Comparison of ENCODE assay signal across 16 cellular contexts in the genomic region with DNA sequence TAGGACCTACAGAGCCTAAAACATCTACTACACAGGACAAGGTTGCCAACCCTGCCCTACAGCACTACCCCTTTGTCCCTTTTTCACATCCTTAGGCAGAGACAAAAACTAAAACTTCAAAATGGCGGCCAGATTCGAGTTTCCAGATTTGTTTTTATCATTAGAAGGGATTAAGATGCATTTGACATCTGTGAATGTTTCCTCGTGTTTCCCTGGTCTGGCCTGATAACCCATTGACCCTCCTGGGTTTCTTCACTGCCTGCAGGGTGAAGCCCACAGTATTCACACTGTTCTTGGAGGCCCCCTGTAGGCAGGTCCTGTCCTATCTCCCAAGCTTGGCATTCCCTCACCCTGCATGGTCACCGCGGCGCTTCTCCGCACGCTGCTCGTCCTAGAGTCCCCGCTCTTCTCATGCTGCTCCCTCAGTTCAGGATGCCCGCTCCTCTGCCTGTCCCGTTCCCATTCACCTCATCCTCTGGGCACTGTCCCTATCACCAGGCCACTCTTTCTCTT.
A peak's percentile ranks its signal among the peaks of the same experiment; 100 is the strongest.
DNase-seq lines count a peak whose midpoint lies in the region; ATAC-seq and TF ChIP-seq lines count a peak whose summit lies in the region.
"Had no signal": no experiment of that assay in that cellular context is flagged by ENCODE, and none has a peak within 500 bp of the region (broad histone marks: within the 10 kb centered on the region; RNA-seq: fewer than 3 reads in every experiment).

No MANE protein-coding gene starts in this region.

- H3K14ac ChIP-seq in H9 (ENCODE audit: insufficient read depth, low read length) = no peak overlapping the region

- no peak overlapping the region for H3K27ac Mint-ChIP-seq in H9
- peak overlapping the region; percentile 46 for H3K27ac Mint-ChIP-seq in neural crest cell (ENCODE audit: unreplicated experiment)

- in situ Hi-C loops in astrocyte of the cerebellum (cut with HindIII; ENCODE audit: low sequenced_read_pairs) = no loop called here
- in situ Hi-C loops in HAP-1 (cut with MboI; ENCODE audit: low sequenced_read_pairs) = loop anchor here (25.0 kb wide), 2 partner anchors 474 to 674 kb away; a partner anchor contains a TSS

- H4K20me1 ChIP-seq in H9 (ENCODE audit: control insufficient read depth, insufficient read depth, insufficient read length) = no peaks in the 10 kb centered on the region

- intact Hi-C loops in A673 (cut with micrococcal nuclease; ENCODE audit: unreplicated experiment) = no loop called here

- H3K23ac ChIP-seq in H9 (ENCODE audit: insufficient read length, low read depth, low read length) = no peak overlapping the region

- H3K23me2 ChIP-seq in H9 (ENCODE audit: insufficient read length, low read depth, low read length, poor library complexity, severe bottlenecking) = no peaks in the 10 kb centered on the region

- no peak overlapping the region for H2BK12ac ChIP-seq in H9 (ENCODE audit: insufficient read length, low read depth, low read length)

- no peak overlapping the region for H2AFZ ChIP-seq in H9 (ENCODE audit: low read length)

- H3K4me1 Mint-ChIP-seq in H9 = peaks cover 7 to 14% of the 10 kb centered on the region in 2 experiments; a peak in 3 of 4 replicates
- H3K4me1 Mint-ChIP-seq in neural crest cell = no peaks in the 10 kb centered on the region

- no peak overlapping the region for H2BK15ac ChIP-seq in H9 (ENCODE audit: low read depth, low read length)

- H3K27ac ChIP-seq in A673 (ENCODE audit: low read depth, low read length, poor library complexity, severe bottlenecking) = no peak overlapping the region
- no peak overlapping the region for H3K27ac ChIP-seq in H9 (ENCODE audit: insufficient read length, low read depth, low read length)

- no peak overlapping the region for H3K4ac ChIP-seq in H9 (ENCODE audit: low read depth, low read length)

- H3K36me3 Mint-ChIP-seq in H9 (ENCODE audit: insufficient read depth in 1 of 3, low read depth in 3 of 3) (peaks cover 0 to 8% (median 5%) of the 10 kb centered on the region in 3 experiments; a peak in 2 of 7 replicates), neural crest cell (ENCODE audit: low read depth) (peaks cover 17% of the 10 kb centered on the region)

- ATAC-seq in HG03045 (IDR thresholded peaks at IDR 0.05; ENCODE audit: unreplicated experiment) = no peak

- H3K27me3 Mint-ChIP-seq in H9 (ENCODE audit: low read depth) (no peaks in the 10 kb centered on the region), neural crest cell (ENCODE audit: low read depth) (no peaks in the 10 kb centered on the region)

- no peaks in the 10 kb centered on the region for H3K36me3 ChIP-seq in A673 (ENCODE audit: insufficient read depth, low read length, poor library complexity, severe bottlenecking)
- H3K36me3 ChIP-seq in HAP-1 (replicated peaks) = no peaks in the 10 kb centered on the region

- H3K9me3 Mint-ChIP-seq in H9 (no peaks in the 10 kb centered on the region), neural crest cell (peaks cover 5% of the 10 kb centered on the region)

- no peak overlapping the region for H2BK120ac ChIP-seq in H9 (ENCODE audit: low read depth, low read length, poor library complexity, severe bottlenecking)

- H3K4me1 ChIP-seq in A673 (ENCODE audit: insufficient read depth, low read length, poor library complexity, severe bottlenecking) (peaks cover under 1% of the 10 kb centered on the region), H9 (ENCODE audit: insufficient read depth, low read length) (no peaks in the 10 kb centered on the region), HAP-1 (no peaks in the 10 kb centered on the region)

- H2AK5ac ChIP-seq in H9 (ENCODE audit: insufficient read length, low read length) = no peak overlapping the region

- H3K79me1 ChIP-seq in H9 (ENCODE audit: insufficient read depth, low read depth, low read length, poor library complexity, severe bottlenecking) = no peaks in the 10 kb centered on the region

- no peak overlapping the region for H3K18ac ChIP-seq in H9 (ENCODE audit: insufficient read length, low read depth, low read length)

- POLR2A ChIA-PET in A673 (lab: Charles Lee; ENCODE audit: low non-redundant PET) = no interaction called here

- H3K27me3 ChIP-seq in A673 (replicated peaks; ENCODE audit: insufficient read depth, low read depth, low read length, poor library complexity) (peaks cover 3% of the 10 kb centered on the region), H9 (ENCODE audit: insufficient read depth, low read length) (no peaks in the 10 kb centered on the region), HAP-1 (ENCODE audit: low read depth) (no peaks in the 10 kb centered on the region)

- no peak overlapping the region for H3K56ac ChIP-seq in H9 (ENCODE audit: insufficient read length, low read depth, low read length)

- BruUV-seq in A673 (replicated peaks; lab: Mats Ljungman, UMichigan) = no TSS peak

- TF ChIP-seq CTCF in A673 (conservative IDR thresholded peaks at IDR 0.05; ENCODE audit: low read depth, low read length) = 0 out of 2 replicates have a peak, but pooled peaks have one; percentile 18
- TF ChIP-seq CTCF in H9 (conservative IDR thresholded peaks at IDR 0.05) = peak; percentile 34; the same call in 2 of the 3 replicates
- TF ChIP-seq CTCF in astrocyte of the cerebellum (IDR thresholded peaks at IDR 0.05; ENCODE audit: low read depth, low read length, missing control alignments) = peak; percentile 3
- no peak for TF ChIP-seq CTCF in neural crest cell (conservative IDR thresholded peaks at IDR 0.05)

- no peak overlapping the region for H4K5ac ChIP-seq in H9 (ENCODE audit: insufficient read length, low read depth, low read length)

- DNase-seq in A673 (ENCODE audit: low spot score) (no peak), H9 (no peak), astrocyte of the cerebellum (ENCODE audit: low read depth) (no peak), neural crest cell (ENCODE audit: low read depth, low spot score) (no peak), EL (no peak), HAP-1 (ENCODE audit: low spot score in 2 of 2) (no peak), NCI-H2171 (lab: John Stamatoyannopoulos, UW) (no peak)
- DNase-seq: C1 segment of cervical spinal cord, DMS153, HCEC 1CT, NCI-H1436, NCI-H2081 treated with DMSO at 0.1 percent for 48 hours, NCI-H226, NCI-H526, OCI-M1 had no signal

- H2BK5ac ChIP-seq in H9 (ENCODE audit: insufficient read length, low read length) = no peak overlapping the region

- no peaks in the 10 kb centered on the region for H3K79me2 ChIP-seq in H9 (ENCODE audit: insufficient read depth, low read length)

- no peak overlapping the region for H3K4me2 ChIP-seq in H9 (ENCODE audit: insufficient read depth, insufficient read length, low read length)

- WGBS in H9 (ENCODE audit: extremely low coverage, insufficient read length, low lambda C conversion rate) = no CpG with 5 or more reads among the region's 12 CpGs

- no peak overlapping the region for H3K9ac ChIP-seq in H9 (ENCODE audit: extremely low read depth, insufficient read length, low read length)

- H3T11ph ChIP-seq in H9 (ENCODE audit: low read length) = no peak overlapping the region

- H3K4me3 Mint-ChIP-seq in H9 (no peak overlapping the region), neural crest cell (no peak overlapping the region)

- H4K91ac ChIP-seq in H9 (ENCODE audit: insufficient read length, low read depth, low read length) = no peak overlapping the region

- no peak overlapping the region for H2BK20ac ChIP-seq in H9 (ENCODE audit: low read depth, low read length, poor library complexity, severe bottlenecking)

- H3K4me3 ChIP-seq in A673 (ENCODE audit: low read depth, low read length, poor library complexity, severe bottlenecking) (no peak overlapping the region), astrocyte of the cerebellum (ENCODE audit: low read depth, low read length) (no peak overlapping the region), HAP-1 (no peak overlapping the region)

- H3K9me3 ChIP-seq in A673 (ENCODE audit: low read depth, low read length, poor library complexity, severe bottlenecking) (no peaks in the 10 kb centered on the region), H9 (ENCODE audit: control insufficient read depth, low read depth, low read length) (no peaks in the 10 kb centered on the region), HAP-1 (no peaks in the 10 kb centered on the region)

- CTCF ChIA-PET in A673 (lab: Charles Lee) = interaction anchor here (0.5 kb wide), 1 partner anchor 47 kb away, joined by 4 read pairs; no protein-coding TSS in a partner anchor

- no peak overlapping the region for H4K8ac ChIP-seq in H9 (replicated peaks; ENCODE audit: insufficient read length, low read depth, low read length)
